Comparison of ENCODE assay signal across 1 cellular context in the genomic region with DNA sequence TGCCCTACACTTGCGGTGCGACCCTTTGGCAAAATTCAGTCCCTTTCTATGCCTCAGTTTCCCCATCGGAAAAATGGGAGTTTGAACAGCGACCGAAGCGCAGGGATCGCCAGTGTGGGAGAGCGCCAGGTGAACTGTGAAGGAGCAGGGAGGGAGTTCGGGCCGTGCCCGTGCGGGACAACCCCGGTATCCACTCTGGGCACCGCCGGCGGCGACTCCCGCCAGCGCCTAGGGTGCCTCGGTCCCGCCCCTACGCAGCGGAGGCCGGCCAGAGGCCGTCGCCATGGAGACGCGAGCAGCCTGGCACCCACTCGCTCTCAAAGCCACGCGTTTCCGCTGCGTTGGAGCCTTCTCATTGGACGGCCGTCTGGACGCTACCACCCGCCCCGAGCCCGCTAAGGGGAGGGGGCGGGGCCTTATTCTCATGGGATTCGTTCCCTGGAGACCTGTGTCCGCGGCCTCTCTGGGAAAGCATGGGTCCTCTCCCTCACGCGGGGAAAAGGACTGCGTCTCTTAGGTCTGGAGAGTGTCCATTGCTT.
TF ChIP-seq lines count a peak whose summit lies in the region.

No MANE protein-coding gene starts in this region.

TF ChIP-seq in K562, 482 proteins besides CTCF, POLR2A, EP300 and RAD21 (continued from another document):
- TF ChIP-seq, protein P1, sequence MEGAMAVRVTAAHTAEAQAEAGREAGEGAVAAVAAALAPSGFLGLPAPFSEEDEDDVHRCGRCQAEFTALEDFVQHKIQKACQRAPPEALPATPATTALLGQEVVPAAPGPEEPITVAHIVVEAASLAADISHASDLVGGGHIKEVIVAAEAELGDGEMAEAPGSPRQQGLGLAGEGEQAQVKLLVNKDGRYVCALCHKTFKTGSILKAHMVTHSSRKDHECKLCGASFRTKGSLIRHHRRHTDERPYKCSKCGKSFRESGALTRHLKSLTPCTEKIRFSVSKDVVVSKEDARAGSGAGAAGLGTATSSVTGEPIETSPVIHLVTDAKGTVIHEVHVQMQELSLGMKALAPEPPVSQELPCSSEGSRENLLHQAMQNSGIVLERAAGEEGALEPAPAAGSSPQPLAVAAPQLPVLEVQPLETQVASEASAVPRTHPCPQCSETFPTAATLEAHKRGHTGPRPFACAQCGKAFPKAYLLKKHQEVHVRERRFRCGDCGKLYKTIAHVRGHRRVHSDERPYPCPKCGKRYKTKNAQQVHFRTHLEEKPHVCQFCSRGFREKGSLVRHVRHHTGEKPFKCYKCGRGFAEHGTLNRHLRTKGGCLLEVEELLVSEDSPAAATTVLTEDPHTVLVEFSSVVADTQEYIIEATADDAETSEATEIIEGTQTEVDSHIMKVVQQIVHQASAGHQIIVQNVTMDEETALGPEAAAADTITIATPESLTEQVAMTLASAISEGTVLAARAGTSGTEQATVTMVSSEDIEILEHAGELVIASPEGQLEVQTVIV (CRISPR knock-in tag; IDR thresholded peaks at IDR 0.05; ENCODE audit: borderline replicate concordance) = no peak
- TF ChIP-seq MAFG (tag; conservative IDR thresholded peaks at IDR 0.05) = no peak
- TF ChIP-seq TARDBP (IDR thresholded peaks at IDR 0.05) = no peak
- TF ChIP-seq ZNF384 (IDR thresholded peaks at IDR 0.05; ENCODE audit: low read depth, low read length) = no peak
- no peak for TF ChIP-seq BRF1 (IDR thresholded peaks at IDR 0.05; ENCODE audit: borderline replicate concordance, extremely low read depth, insufficient read length)
- TF ChIP-seq SMARCB1 (IDR thresholded peaks at IDR 0.05; ENCODE audit: insufficient read length, low read depth) = no peak
- TF ChIP-seq, protein P2, sequence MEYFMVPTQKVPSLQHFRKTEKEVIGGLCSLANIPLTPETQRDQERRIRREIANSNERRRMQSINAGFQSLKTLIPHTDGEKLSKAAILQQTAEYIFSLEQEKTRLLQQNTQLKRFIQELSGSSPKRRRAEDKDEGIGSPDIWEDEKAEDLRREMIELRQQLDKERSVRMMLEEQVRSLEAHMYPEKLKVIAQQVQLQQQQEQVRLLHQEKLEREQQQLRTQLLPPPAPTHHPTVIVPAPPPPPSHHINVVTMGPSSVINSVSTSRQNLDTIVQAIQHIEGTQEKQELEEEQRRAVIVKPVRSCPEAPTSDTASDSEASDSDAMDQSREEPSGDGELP (CRISPR knock-in tag; IDR thresholded peaks at IDR 0.05; ENCODE audit: borderline replicate concordance) = no peak; the same call in 1 of the 2 replicates
- TF ChIP-seq FOSL1 (tag; conservative IDR thresholded peaks at IDR 0.05) = no peak
- TF ChIP-seq, protein P3, sequence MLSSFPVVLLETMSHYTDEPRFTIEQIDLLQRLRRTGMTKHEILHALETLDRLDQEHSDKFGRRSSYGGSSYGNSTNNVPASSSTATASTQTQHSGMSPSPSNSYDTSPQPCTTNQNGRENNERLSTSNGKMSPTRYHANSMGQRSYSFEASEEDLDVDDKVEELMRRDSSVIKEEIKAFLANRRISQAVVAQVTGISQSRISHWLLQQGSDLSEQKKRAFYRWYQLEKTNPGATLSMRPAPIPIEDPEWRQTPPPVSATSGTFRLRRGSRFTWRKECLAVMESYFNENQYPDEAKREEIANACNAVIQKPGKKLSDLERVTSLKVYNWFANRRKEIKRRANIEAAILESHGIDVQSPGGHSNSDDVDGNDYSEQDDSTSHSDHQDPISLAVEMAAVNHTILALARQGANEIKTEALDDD (IDR thresholded peaks at IDR 0.05) = no peak
- 0 out of 2 replicates have a peak, but pooled peaks have one; percentile 30 for TF ChIP-seq ZNF24 (IDR thresholded peaks at IDR 0.05)
- TF ChIP-seq ZFX (CRISPR knock-in tag; IDR thresholded peaks at IDR 0.05) = peak; percentile 43
- TF ChIP-seq ZSCAN29 (IDR thresholded peaks at IDR 0.05) = no peak
- no peak for TF ChIP-seq ZNF311 (CRISPR knock-in tag; IDR thresholded peaks at IDR 0.05)
- TF ChIP-seq, protein P4, sequence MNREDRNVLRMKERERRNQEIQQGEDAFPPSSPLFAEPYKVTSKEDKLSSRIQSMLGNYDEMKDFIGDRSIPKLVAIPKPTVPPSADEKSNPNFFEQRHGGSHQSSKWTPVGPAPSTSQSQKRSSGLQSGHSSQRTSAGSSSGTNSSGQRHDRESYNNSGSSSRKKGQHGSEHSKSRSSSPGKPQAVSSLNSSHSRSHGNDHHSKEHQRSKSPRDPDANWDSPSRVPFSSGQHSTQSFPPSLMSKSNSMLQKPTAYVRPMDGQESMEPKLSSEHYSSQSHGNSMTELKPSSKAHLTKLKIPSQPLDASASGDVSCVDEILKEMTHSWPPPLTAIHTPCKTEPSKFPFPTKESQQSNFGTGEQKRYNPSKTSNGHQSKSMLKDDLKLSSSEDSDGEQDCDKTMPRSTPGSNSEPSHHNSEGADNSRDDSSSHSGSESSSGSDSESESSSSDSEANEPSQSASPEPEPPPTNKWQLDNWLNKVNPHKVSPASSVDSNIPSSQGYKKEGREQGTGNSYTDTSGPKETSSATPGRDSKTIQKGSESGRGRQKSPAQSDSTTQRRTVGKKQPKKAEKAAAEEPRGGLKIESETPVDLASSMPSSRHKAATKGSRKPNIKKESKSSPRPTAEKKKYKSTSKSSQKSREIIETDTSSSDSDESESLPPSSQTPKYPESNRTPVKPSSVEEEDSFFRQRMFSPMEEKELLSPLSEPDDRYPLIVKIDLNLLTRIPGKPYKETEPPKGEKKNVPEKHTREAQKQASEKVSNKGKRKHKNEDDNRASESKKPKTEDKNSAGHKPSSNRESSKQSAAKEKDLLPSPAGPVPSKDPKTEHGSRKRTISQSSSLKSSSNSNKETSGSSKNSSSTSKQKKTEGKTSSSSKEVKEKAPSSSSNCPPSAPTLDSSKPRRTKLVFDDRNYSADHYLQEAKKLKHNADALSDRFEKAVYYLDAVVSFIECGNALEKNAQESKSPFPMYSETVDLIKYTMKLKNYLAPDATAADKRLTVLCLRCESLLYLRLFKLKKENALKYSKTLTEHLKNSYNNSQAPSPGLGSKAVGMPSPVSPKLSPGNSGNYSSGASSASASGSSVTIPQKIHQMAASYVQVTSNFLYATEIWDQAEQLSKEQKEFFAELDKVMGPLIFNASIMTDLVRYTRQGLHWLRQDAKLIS (CRISPR knock-in tag; IDR thresholded peaks at IDR 0.05) = 0 out of 2 replicates have a peak, but pooled peaks have one; percentile 13
- no peak; the same call in 1 of the 2 replicates for TF ChIP-seq SP1 (CRISPR knock-in tag; IDR thresholded peaks at IDR 0.05)
- TF ChIP-seq, protein P5, sequence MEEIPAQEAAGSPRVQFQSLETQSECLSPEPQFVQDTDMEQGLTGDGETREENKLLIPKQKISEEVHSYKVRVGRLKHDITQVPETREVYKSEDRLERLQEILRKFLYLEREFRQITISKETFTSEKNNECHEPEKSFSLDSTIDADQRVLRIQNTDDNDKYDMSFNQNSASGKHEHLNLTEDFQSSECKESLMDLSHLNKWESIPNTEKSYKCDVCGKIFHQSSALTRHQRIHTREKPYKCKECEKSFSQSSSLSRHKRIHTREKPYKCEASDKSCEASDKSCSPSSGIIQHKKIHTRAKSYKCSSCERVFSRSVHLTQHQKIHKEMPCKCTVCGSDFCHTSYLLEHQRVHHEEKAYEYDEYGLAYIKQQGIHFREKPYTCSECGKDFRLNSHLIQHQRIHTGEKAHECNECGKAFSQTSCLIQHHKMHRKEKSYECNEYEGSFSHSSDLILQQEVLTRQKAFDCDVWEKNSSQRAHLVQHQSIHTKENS (CRISPR knock-in tag; IDR thresholded peaks at IDR 0.05) = no peak
- TF ChIP-seq, protein P6, sequence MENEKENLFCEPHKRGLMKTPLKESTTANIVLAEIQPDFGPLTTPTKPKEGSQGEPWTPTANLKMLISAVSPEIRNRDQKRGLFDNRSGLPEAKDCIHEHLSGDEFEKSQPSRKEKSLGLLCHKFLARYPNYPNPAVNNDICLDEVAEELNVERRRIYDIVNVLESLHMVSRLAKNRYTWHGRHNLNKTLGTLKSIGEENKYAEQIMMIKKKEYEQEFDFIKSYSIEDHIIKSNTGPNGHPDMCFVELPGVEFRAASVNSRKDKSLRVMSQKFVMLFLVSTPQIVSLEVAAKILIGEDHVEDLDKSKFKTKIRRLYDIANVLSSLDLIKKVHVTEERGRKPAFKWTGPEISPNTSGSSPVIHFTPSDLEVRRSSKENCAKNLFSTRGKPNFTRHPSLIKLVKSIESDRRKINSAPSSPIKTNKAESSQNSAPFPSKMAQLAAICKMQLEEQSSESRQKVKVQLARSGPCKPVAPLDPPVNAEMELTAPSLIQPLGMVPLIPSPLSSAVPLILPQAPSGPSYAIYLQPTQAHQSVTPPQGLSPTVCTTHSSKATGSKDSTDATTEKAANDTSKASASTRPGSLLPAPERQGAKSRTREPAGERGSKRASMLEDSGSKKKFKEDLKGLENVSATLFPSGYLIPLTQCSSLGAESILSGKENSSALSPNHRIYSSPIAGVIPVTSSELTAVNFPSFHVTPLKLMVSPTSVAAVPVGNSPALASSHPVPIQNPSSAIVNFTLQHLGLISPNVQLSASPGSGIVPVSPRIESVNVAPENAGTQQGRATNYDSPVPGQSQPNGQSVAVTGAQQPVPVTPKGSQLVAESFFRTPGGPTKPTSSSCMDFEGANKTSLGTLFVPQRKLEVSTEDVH (IDR thresholded peaks at IDR 0.05; ENCODE audit: low read depth, partially characterized antibody) = no peak
- no peak for TF ChIP-seq HOXB6 (CRISPR knock-in tag; IDR thresholded peaks at IDR 0.05; ENCODE audit: borderline replicate concordance)
- TF ChIP-seq RFX7 (CRISPR knock-in tag; IDR thresholded peaks at IDR 0.05) = no peak
- TF ChIP-seq THRAP3 (IDR thresholded peaks at IDR 0.05; ENCODE audit: borderline replicate concordance) = no peak
- no peak for TF ChIP-seq ZNF77 (CRISPR knock-in tag; IDR thresholded peaks at IDR 0.05)
- TF ChIP-seq RUNX1 (IDR thresholded peaks at IDR 0.05; ENCODE audit: low read depth) = no peak
- TF ChIP-seq, protein P7, sequence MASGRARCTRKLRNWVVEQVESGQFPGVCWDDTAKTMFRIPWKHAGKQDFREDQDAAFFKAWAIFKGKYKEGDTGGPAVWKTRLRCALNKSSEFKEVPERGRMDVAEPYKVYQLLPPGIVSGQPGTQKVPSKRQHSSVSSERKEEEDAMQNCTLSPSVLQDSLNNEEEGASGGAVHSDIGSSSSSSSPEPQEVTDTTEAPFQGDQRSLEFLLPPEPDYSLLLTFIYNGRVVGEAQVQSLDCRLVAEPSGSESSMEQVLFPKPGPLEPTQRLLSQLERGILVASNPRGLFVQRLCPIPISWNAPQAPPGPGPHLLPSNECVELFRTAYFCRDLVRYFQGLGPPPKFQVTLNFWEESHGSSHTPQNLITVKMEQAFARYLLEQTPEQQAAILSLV (tag; IDR thresholded peaks at IDR 0.05) = no peak
- TF ChIP-seq, protein P8, sequence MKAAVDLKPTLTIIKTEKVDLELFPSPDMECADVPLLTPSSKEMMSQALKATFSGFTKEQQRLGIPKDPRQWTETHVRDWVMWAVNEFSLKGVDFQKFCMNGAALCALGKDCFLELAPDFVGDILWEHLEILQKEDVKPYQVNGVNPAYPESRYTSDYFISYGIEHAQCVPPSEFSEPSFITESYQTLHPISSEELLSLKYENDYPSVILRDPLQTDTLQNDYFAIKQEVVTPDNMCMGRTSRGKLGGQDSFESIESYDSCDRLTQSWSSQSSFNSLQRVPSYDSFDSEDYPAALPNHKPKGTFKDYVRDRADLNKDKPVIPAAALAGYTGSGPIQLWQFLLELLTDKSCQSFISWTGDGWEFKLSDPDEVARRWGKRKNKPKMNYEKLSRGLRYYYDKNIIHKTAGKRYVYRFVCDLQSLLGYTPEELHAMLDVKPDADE (conservative IDR thresholded peaks at IDR 0.05; ENCODE audit: control insufficient read depth, low read depth, low read length) = 0 out of 2 replicates have a peak, but pooled peaks have one; percentile 54
- no peak for TF ChIP-seq BCL6 (CRISPR knock-in tag; IDR thresholded peaks at IDR 0.05)
- TF ChIP-seq TOE1 (IDR thresholded peaks at IDR 0.05; ENCODE audit: borderline replicate concordance) = peak; percentile 88; the same call in 1 of the 2 replicates
- TF ChIP-seq TOE1 (CRISPR knock-in tag; IDR thresholded peaks at IDR 0.05; ENCODE audit: borderline replicate concordance, low read depth) = no peak
- no peak for TF ChIP-seq RBM34 (IDR thresholded peaks at IDR 0.05; ENCODE audit: borderline replicate concordance, insufficient read depth, low read length)
- 0 out of 2 replicates have a peak, but pooled peaks have one; percentile 48 for TF ChIP-seq ZNF431 (CRISPR knock-in tag; IDR thresholded peaks at IDR 0.05)
- TF ChIP-seq, protein P9, sequence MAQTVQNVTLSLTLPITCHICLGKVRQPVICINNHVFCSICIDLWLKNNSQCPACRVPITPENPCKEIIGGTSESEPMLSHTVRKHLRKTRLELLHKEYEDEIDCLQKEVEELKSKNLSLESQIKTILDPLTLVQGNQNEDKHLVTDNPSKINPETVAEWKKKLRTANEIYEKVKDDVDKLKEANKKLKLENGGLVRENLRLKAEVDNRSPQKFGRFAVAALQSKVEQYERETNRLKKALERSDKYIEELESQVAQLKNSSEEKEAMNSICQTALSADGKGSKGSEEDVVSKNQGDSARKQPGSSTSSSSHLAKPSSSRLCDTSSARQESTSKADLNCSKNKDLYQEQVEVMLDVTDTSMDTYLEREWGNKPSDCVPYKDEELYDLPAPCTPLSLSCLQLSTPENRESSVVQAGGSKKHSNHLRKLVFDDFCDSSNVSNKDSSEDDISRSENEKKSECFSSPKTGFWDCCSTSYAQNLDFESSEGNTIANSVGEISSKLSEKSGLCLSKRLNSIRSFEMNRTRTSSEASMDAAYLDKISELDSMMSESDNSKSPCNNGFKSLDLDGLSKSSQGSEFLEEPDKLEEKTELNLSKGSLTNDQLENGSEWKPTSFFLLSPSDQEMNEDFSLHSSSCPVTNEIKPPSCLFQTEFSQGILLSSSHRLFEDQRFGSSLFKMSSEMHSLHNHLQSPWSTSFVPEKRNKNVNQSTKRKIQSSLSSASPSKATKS (CRISPR knock-in tag; IDR thresholded peaks at IDR 0.05) = no peak
- TF ChIP-seq PPARD (CRISPR knock-in tag; IDR thresholded peaks at IDR 0.05) = no peak
- TF ChIP-seq HDAC6 (IDR thresholded peaks at IDR 0.05; ENCODE audit: low read depth, low read length) = no peak
- no peak for TF ChIP-seq ZNF232 (CRISPR knock-in tag; IDR thresholded peaks at IDR 0.05)
- TF ChIP-seq RCOR1 (IDR thresholded peaks at IDR 0.05; ENCODE audit: borderline replicate concordance in 1 of 2, low read depth in 2 of 2, low read length in 2 of 2) = peak in 1 of 2 experiments; percentile 28; a peak in 1 of 4 replicates
- peak; percentile 97 for TF ChIP-seq RFX1 (IDR thresholded peaks at IDR 0.05)
- peak; percentile 43 for TF ChIP-seq BRD9 (IDR thresholded peaks at IDR 0.05; ENCODE audit: low read depth, partially characterized antibody)
